39 cellular contexts compared by ENCODE assay signal in genomic region chr16:16983545-16983944, GRCh38.
"Had no signal": no experiment of that assay in that cellular context is flagged by ENCODE, and none has a peak within 500 bp of the region (broad histone marks: within the 10 kb centered on the region; RNA-seq: fewer than 3 reads in every experiment).

No MANE protein-coding gene starts in this region.

- H3K4me3 ChIP-seq: adrenal gland, ascending aorta, body of pancreas, breast epithelium, cardiac muscle cell had no signal

- H3K4me1 Mint-ChIP-seq: activated naive CD4-positive, alpha-beta T cell treated with anti-CD3 and anti-CD28 coated beads, Interleukin-2, amount 10 ng/mL, durations not matched to agents 7 days and 5 days; activated naive CD8-positive, alpha-beta T cell treated with anti-CD3 and anti-CD28 coated beads for 36 hours; activated naive CD8-positive, alpha-beta T cell treated with anti-CD3 and anti-CD28 coated beads, Interleukin-2, amount 10 ng/mL, durations not matched to agents 7 days and 5 days; activated naive CD8-positive, alpha-beta T cell treated with anti-CD3 and anti-CD28 coated beads, Interleukin-2, amount 50 U/mL, for 24 hours; brain had no signal

- H3K36me3 Mint-ChIP-seq: activated naive CD4-positive, alpha-beta T cell treated with anti-CD3 and anti-CD28 coated beads, Interleukin-2, amount 10 ng/mL, durations not matched to agents 7 days and 5 days; activated naive CD8-positive, alpha-beta T cell treated with anti-CD3 and anti-CD28 coated beads for 36 hours; activated naive CD8-positive, alpha-beta T cell treated with anti-CD3 and anti-CD28 coated beads, Interleukin-2, amount 10 ng/mL, durations not matched to agents 7 days and 5 days; brain had no signal

- H3K4me1 ChIP-seq: adrenal gland, ascending aorta, body of pancreas, breast epithelium had no signal

- H3K4me3 Mint-ChIP-seq: activated naive CD4-positive, alpha-beta T cell treated with anti-CD3 and anti-CD28 coated beads for 36 hours; activated naive CD4-positive, alpha-beta T cell treated with anti-CD3 and anti-CD28 coated beads, Interleukin-2, amount 10 ng/mL, durations not matched to agents 7 days and 5 days; activated naive CD4-positive, alpha-beta T cell treated with anti-CD3 and anti-CD28 coated beads, Interleukin-2, amount 50 U/mL, for 24 hours; activated naive CD8-positive, alpha-beta T cell; activated naive CD8-positive, alpha-beta T cell treated with anti-CD3 and anti-CD28 coated beads for 36 hours; activated naive CD8-positive, alpha-beta T cell treated with anti-CD3 and anti-CD28 coated beads, Interleukin-2, amount 10 ng/mL, durations not matched to agents 7 days and 5 days; activated naive CD8-positive, alpha-beta T cell treated with anti-CD3 and anti-CD28 coated beads, Interleukin-2, amount 50 U/mL, for 24 hours; activated T-cell treated with anti-CD3 and anti-CD28 coated beads, Interleukin-2, amount 50 U/mL, for 24 hours; activated T-cell treated with anti-CD3 and anti-CD28 coated beads, Interleukin-2, amount 50 U/mL, for 4 hours; activated T-cell treated with anti-CD3 and anti-CD28 coated beads, Interleukin-2, amount 50 U/mL, for 72 hours; activated T-helper 1 cell treated with anti-CD3 and anti-CD28 coated beads, Interleukin-12 subunit alpha, Interleukin-12 subunit beta, Interleukin-2, Interleukin-4 antibody, amounts not matched to agents 30 ng/mL and 10 ng/mL and 1 ng/mL, durations not matched to agents 14 hours and 24 hours and 36 hours; activated T-helper 17 cell treated with anti-CD3 and anti-CD28 coated beads, Interleukin-2, amount 50 U/mL, for 72 hours; brain; central memory CD8-positive, alpha-beta T cell had no signal

- H3K9me3 ChIP-seq: adrenal gland, ascending aorta, body of pancreas, breast epithelium had no signal

- DNase-seq: activated effector memory CD4-positive, alpha-beta T cell treated with anti-CD3 and anti-CD28 coated beads, Interleukin-2, amount 50 U/mL, for 16 hours; activated effector memory CD4-positive, alpha-beta T cell treated with Interleukin-2 at 50 U/mL for 16 hours; activated gamma-delta T cell; activated gamma-delta T cell treated with Interleukin-2 at 50 U/mL for 16 hours; activated naive CD4-positive, alpha-beta T cell; activated naive CD4-positive, alpha-beta T cell treated with anti-CD3 and anti-CD28 coated beads for 36 hours; activated naive CD4-positive, alpha-beta T cell treated with anti-CD3 and anti-CD28 coated beads, Interleukin-2, amount 10 ng/mL, durations not matched to agents 7 days and 5 days; activated naive CD4-positive, alpha-beta T cell treated with anti-CD3 and anti-CD28 coated beads, Interleukin-2, amount 50 U/mL, for 16 hours; activated naive CD4-positive, alpha-beta T cell treated with Interleukin-2 at 50 U/mL for 16 hours; activated naive CD8-positive, alpha-beta T cell treated with anti-CD3 and anti-CD28 coated beads for 36 hours; activated naive CD8-positive, alpha-beta T cell treated with anti-CD3 and anti-CD28 coated beads, Interleukin-2, amount 10 ng/mL, durations not matched to agents 7 days and 5 days; activated naive CD8-positive, alpha-beta T cell treated with anti-CD3 and anti-CD28 coated beads, Interleukin-2, amount 50 U/mL, for 24 hours; activated T-cell treated with anti-CD3 and anti-CD28 coated beads, Interleukin-2, amount 50 U/mL, for 24 hours; activated T-cell treated with anti-CD3 and anti-CD28 coated beads, Interleukin-2, amount 50 U/mL, for 4 hours; activated T-cell treated with anti-CD3 and anti-CD28 coated beads, Interleukin-2, amount 50 U/mL, for 48 hours; activated T-cell treated with anti-CD3 and anti-CD28 coated beads, Interleukin-2, amount 50 U/mL, for 72 hours; adrenal gland; amniotic stem cell; amygdala; anterior cingulate cortex; aorta; body of pancreas; brain microvascular endothelial cell; caudate nucleus; central memory CD4-positive, alpha-beta T cell; cerebellar nuclear complex had no signal

- H3K27me3 ChIP-seq: adrenal gland, ascending aorta, body of pancreas, brain microvascular endothelial cell, breast epithelium, cardiac muscle cell had no signal

- H3K36me3 ChIP-seq: adrenal gland, ascending aorta, brain microvascular endothelial cell, breast epithelium, cardiac muscle cell had no signal

- FAIRE-seq: astrocyte, bronchial epithelial cell had no signal

- ATAC-seq: activated naive CD4-positive, alpha-beta T cell treated with anti-CD3 and anti-CD28 coated beads, Interleukin-2, amount 50 U/mL, for 72 hours; activated naive CD8-positive, alpha-beta T cell treated with anti-CD3 and anti-CD28 coated beads, Interleukin-2, amount 50 U/mL, for 24 hours; activated T-cell treated with anti-CD3 and anti-CD28 coated beads, Interleukin-2, amount 50 U/mL, for 4 hours; activated T-cell treated with anti-CD3 and anti-CD28 coated beads, Interleukin-2, amount 50 U/mL, for 72 hours; activated T-helper 17 cell treated with anti-CD3 and anti-CD28 coated beads, Interleukin-2, amount 50 U/mL, for 72 hours; body of pancreas had no signal

- H3K27me3 Mint-ChIP-seq: activated naive CD4-positive, alpha-beta T cell treated with anti-CD3 and anti-CD28 coated beads, Interleukin-2, amount 10 ng/mL, durations not matched to agents 7 days and 5 days; activated naive CD4-positive, alpha-beta T cell treated with anti-CD3 and anti-CD28 coated beads, Interleukin-2, amount 50 U/mL, for 24 hours; activated naive CD8-positive, alpha-beta T cell; activated naive CD8-positive, alpha-beta T cell treated with anti-CD3 and anti-CD28 coated beads for 36 hours; activated naive CD8-positive, alpha-beta T cell treated with anti-CD3 and anti-CD28 coated beads, Interleukin-2, amount 10 ng/mL, durations not matched to agents 7 days and 5 days; activated naive CD8-positive, alpha-beta T cell treated with anti-CD3 and anti-CD28 coated beads, Interleukin-2, amount 50 U/mL, for 24 hours; activated T-cell treated with anti-CD3 and anti-CD28 coated beads, Interleukin-2, amount 50 U/mL, for 24 hours; activated T-helper 17 cell treated with anti-CD3 and anti-CD28 coated beads, Interleukin-2, amount 50 U/mL, for 72 hours; brain had no signal

- H3K27ac Mint-ChIP-seq: activated naive CD4-positive, alpha-beta T cell treated with anti-CD3 and anti-CD28 coated beads for 36 hours; activated naive CD4-positive, alpha-beta T cell treated with anti-CD3 and anti-CD28 coated beads, Interleukin-2, amount 10 ng/mL, durations not matched to agents 7 days and 5 days; activated naive CD4-positive, alpha-beta T cell treated with anti-CD3 and anti-CD28 coated beads, Interleukin-2, amount 50 U/mL, for 24 hours; activated naive CD4-positive, alpha-beta T cell treated with anti-CD3 and anti-CD28 coated beads, Interleukin-2, amount 50 U/mL, for 72 hours; activated naive CD8-positive, alpha-beta T cell; activated naive CD8-positive, alpha-beta T cell treated with anti-CD3 and anti-CD28 coated beads for 36 hours; activated naive CD8-positive, alpha-beta T cell treated with anti-CD3 and anti-CD28 coated beads, Interleukin-2, amount 10 ng/mL, durations not matched to agents 7 days and 5 days; activated naive CD8-positive, alpha-beta T cell treated with anti-CD3 and anti-CD28 coated beads, Interleukin-2, amount 50 U/mL, for 24 hours; activated T-cell treated with anti-CD3 and anti-CD28 coated beads, Interleukin-2, amount 50 U/mL, for 24 hours; activated T-cell treated with anti-CD3 and anti-CD28 coated beads, Interleukin-2, amount 50 U/mL, for 72 hours; activated T-helper 1 cell treated with anti-CD3 and anti-CD28 coated beads, Interleukin-12 subunit alpha, Interleukin-12 subunit beta, Interleukin-2, Interleukin-4 antibody, amounts not matched to agents 30 ng/mL and 10 ng/mL and 1 ng/mL, durations not matched to agents 14 hours and 24 hours and 36 hours; activated T-helper 17 cell treated with anti-CD3 and anti-CD28 coated beads, Interleukin-2, amount 50 U/mL, for 72 hours; activated T-helper 2 cell treated with anti-CD3 and anti-CD28 coated beads, Interferon-gamma antibody, Interleukin-2, Interleukin-4, amounts not matched to agents 10 μg/mL and 5 μg/mL and 100 μg/mL, durations not matched to agents 14 hours and 24 hours and 36 hours; brain had no signal

- H3K27ac ChIP-seq: adrenal gland, ascending aorta, body of pancreas, brain microvascular endothelial cell, breast epithelium, cardiac muscle cell had no signal
